In genomic region chr16:11851301-11852091, GRCh38 we compare ENCODE assay signal across 8 cellular contexts. TPM values are rescaled to one million over a fixed set of nuclear protein-coding genes. Genes with fewer than 3 reads are reported as not detected.
A peak's percentile ranks its signal among the peaks of the same experiment; 100 is the strongest.
DNase-seq lines count a peak whose midpoint lies in the region; ATAC-seq and TF ChIP-seq lines count a peak whose summit lies in the region.

RSL1D1 (minus strand) TSS chr16:11851542; CDS start chr16:11851512, 30 bp downstream.

- H3K4me3 Mint-ChIP-seq in IgD-negative memory B cell = peak within 1 kb of the TSS; percentile 95 to 100 (median 100)

- H3K36me3 Mint-ChIP-seq in IgD-negative memory B cell = peaks cover 2% of the 10 kb centered on the region

- peak within 1 kb of the TSS; percentile 97 to 99 (median 98) for H3K27ac Mint-ChIP-seq in IgD-negative memory B cell

- peak within 1 kb of the TSS; percentile 99 for H3K4me3 ChIP-seq in epithelial cell of esophagus (ENCODE audit: low read length)

- H3K27me3 Mint-ChIP-seq in IgD-negative memory B cell = no peaks in the 10 kb centered on the region

- TF ChIP-seq CTCF in epithelial cell of esophagus (IDR thresholded peaks at IDR 0.05; ENCODE audit: insufficient read depth, low read depth, low read length, missing control alignments) = no peak

- peak; percentile 76 for ATAC-seq in GM21576 (IDR thresholded peaks at IDR 0.05; ENCODE audit: unreplicated experiment)

- H3K4me1 Mint-ChIP-seq in IgD-negative memory B cell = peaks cover 28 to 32% (median 30%) of the 10 kb centered on the region in 3 donors

- DNase-seq in DMS153 (lab: John Stamatoyannopoulos, UW) = peak; percentile 84
- DNase-seq in OCI-M1 (lab: John Stamatoyannopoulos, UW) = peak; percentile 96
- DNase-seq in activated T-cell treated with anti-CD3 and anti-CD28 coated beads for 24 hours (ENCODE audit: low read depth) = peak; percentile 92
- DNase-seq in epithelial cell of esophagus (ENCODE audit: low read depth) = peak; percentile 94
- peak; percentile 96 for DNase-seq in mucosa of gallbladder (ENCODE audit: low spot score)
- DNase-seq in stimulated activated CD8-positive, alpha-beta memory T cell treated with anti-CD3 and anti-CD28 coated beads, Interleukin-4, amount 100 ng/mL, for 24 hours (ENCODE audit: low read depth) = peak; percentile 87

- H3K9me3 Mint-ChIP-seq in IgD-negative memory B cell = no peaks in the 10 kb centered on the region

RNA-seq across cellular contexts. Expression of gene RSL1D1, which starts in this region (rescaled TPM):
- polyA plus RNA-seq in IgD-negative memory B cell = 307 TPM
- total RNA-seq in mucosa of gallbladder = 80.7 TPM

Comparison
In these comparisons a context has a peak if more than half of its experiments do, and no peak if none do; other contexts are left out.
1. Peak in every context shown above with its lines: DNase-seq, ATAC-seq and H3K4me3 ChIP-seq.